Comparison of ENCODE assay signal across 24 cellular contexts in the genomic region with DNA sequence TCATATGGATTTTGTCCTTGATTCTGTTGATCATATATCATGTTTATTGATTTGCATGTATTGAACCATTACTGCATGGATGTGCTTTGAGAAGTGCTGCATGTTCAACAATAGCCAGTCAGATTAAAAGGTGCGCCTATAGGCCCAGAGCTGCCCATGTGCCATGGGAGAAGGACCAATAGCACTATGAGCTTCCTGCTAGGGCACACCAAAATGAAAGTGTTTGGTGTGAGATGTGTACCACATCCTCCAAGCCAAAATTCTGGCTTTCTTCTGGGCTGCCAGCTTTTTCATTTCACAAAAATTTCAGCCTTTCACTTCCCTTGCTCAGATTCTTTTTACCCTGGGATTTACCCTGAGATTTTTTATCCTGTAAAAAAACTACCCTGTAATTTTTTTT. TPM values are rescaled to one million over a fixed set of nuclear protein-coding genes. Genes with fewer than 3 reads are reported as not detected.
DNase-seq lines count a peak whose midpoint lies in the region; ATAC-seq and TF ChIP-seq lines count a peak whose summit lies in the region.
"Had no signal": no experiment of that assay in that cellular context is flagged by ENCODE, and none has a peak within 500 bp of the region (broad histone marks: within the 10 kb centered on the region; RNA-seq: fewer than 3 reads in every experiment).

No MANE protein-coding gene starts in this region.

- H3K27me3 ChIP-seq in cardiac muscle cell, result no peaks in the 10 kb centered on the region
- no peaks in the 10 kb centered on the region for H3K27me3 ChIP-seq in right atrium auricular region

- no peak for TF ChIP-seq CTCF in cardiac muscle cell (IDR thresholded peaks at IDR 0.05; ENCODE audit: low read depth, low read length)
- TF ChIP-seq CTCF in right atrium auricular region (IDR thresholded peaks at IDR 0.05), result no peak

- DNase-seq in cardiac muscle cell (ENCODE audit: low read depth in 1 of 2, low spot score in 1 of 2) (no peak), right atrium auricular region (ENCODE audit: low spot score) (no peak), NCI-H2029 treated with DMSO at 0.1 percent for 48 hours (lab: John Stamatoyannopoulos, UW) (no peak), NCI-H446 treated with DMSO at 0.1 percent for 48 hours (lab: John Stamatoyannopoulos, UW) (no peak), occipital lobe (lab: John Stamatoyannopoulos, UW) (no peak)
- no peak for DNase-seq in stimulated activated CD4-positive, alpha-beta T cell treated with anti-CD3 and anti-CD28 coated beads, Interleukin-2, amount 100 ng/mL, for 48 hours
- DNase-seq: 8988T; CD4-positive, CD25-positive, alpha-beta regulatory T cell; COR-L47; HCEC 1CT; MV-4-11; NCI-H1417; NCI-H187; NCI-H2227 treated with DMSO at 0.1 percent for 48 hours; NCI-H524; PC-3; RPMI8226; SHP77 treated with DMSO at 0.1 percent for 48 hours; SK-N-SH; T-cell had no signal

- no peak overlapping the region for H3K4me3 ChIP-seq in cardiac muscle cell
- no peak overlapping the region for H3K4me3 ChIP-seq in right atrium auricular region
- H3K4me3 ChIP-seq: GM23338 had no signal

- peak; percentile 52 for ATAC-seq in HG02852 (IDR thresholded peaks at IDR 0.05; ENCODE audit: unreplicated experiment)
- ATAC-seq in HG03432 (IDR thresholded peaks at IDR 0.05; ENCODE audit: unreplicated experiment), result peak; percentile 72
- ATAC-seq: GM23338, PC-3, T-cell had no signal

- H3K9me3 ChIP-seq in cardiac muscle cell (ENCODE audit: low read depth) (no peaks in the 10 kb centered on the region), right atrium auricular region (no peaks in the 10 kb centered on the region)
- H3K9me3 ChIP-seq: SK-N-SH had no signal

- H3K27ac ChIP-seq in cardiac muscle cell (peak overlapping the region; percentile 6), right atrium auricular region (no peak overlapping the region)
- H3K27ac ChIP-seq: KMS-11 had no signal

- H3K4me1 ChIP-seq in cardiac muscle cell (ENCODE audit: low read depth) (peaks cover 3% of the 10 kb centered on the region), right atrium auricular region (no peaks in the 10 kb centered on the region)

- no peaks in the 10 kb centered on the region for H3K36me3 ChIP-seq in cardiac muscle cell
- no peaks in the 10 kb centered on the region for H3K36me3 ChIP-seq in right atrium auricular region

RNA-seq across cellular contexts. Expression of gene MMADHC, which starts 34.8 kb away (rescaled TPM):
- total RNA-seq in cardiac muscle cell (38.5 and 62.5 TPM in 2 replicates), right atrium auricular region (10 to 100 TPM; 82.3 to 90.5 TPM), occipital lobe (137 TPM)
- polyA plus RNA-seq in cardiac muscle cell, result 120 and 129 TPM in 2 replicates
